Comparison of ENCODE assay signal across 14 cellular contexts in the genomic region with DNA sequence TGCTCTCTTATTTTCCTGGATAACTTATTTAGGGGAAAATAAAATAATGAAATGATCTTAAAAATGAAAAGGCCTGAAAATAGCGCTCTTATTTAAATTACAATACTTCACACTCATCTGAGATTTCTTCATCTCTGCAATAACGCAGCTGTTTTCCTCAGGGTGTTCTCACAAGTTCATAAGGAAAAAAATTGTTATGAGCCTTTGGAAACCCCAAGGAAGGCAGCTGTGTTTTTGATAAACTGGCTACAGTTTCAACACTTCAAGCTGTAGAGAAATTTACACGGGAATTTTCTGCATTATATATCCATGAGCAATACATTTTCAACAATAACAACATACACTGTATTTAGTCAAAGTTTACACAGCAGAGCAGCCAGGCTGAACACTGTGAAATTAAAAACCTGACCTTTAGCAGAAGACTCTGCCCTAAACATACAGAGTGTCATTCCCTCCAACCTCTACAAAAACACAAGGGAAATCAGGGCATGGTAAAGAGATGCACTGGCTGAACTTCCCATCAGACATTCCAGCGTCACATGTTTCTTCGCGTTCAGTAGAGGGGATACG.
DNase-seq lines count a peak whose midpoint lies in the region; TF ChIP-seq lines count a peak whose summit lies in the region.
"Had no signal": no experiment of that assay in that cellular context is flagged by ENCODE, and none has a peak within 500 bp of the region (broad histone marks: within the 10 kb centered on the region; RNA-seq: fewer than 3 reads in every experiment).

No MANE protein-coding gene starts in this region.

- no peak overlapping the region for H4K91ac ChIP-seq in trophoblast cell (ENCODE audit: low read depth, low read length)

- H3K4me2 ChIP-seq in trophoblast cell (ENCODE audit: low read length), result no peak overlapping the region

- no peaks in the 10 kb centered on the region for H3K79me2 ChIP-seq in trophoblast cell (ENCODE audit: control insufficient read depth, insufficient read depth, low read length, poor library complexity)

- H3K4me3 Mint-ChIP-seq in activated CD4-positive, alpha-beta T cell treated with anti-CD3 and anti-CD28 coated beads, Interleukin-2, amount 10 ng/mL, durations not matched to agents 7 days and 5 days, result no peak overlapping the region
- H3K4me3 Mint-ChIP-seq: CD4-positive, alpha-beta T cell had no signal

- no peak overlapping the region for H4K8ac ChIP-seq in trophoblast cell (ENCODE audit: low read depth, low read length)

- no peak overlapping the region for H2AK5ac ChIP-seq in trophoblast cell (ENCODE audit: low read length)

- H3K9me3 Mint-ChIP-seq in activated CD4-positive, alpha-beta T cell treated with anti-CD3 and anti-CD28 coated beads, Interleukin-2, amount 10 ng/mL, durations not matched to agents 7 days and 5 days, result no peaks in the 10 kb centered on the region
- H3K9me3 Mint-ChIP-seq: CD4-positive, alpha-beta T cell had no signal

- CTCF ChIA-PET in activated CD4-positive, alpha-beta T cell treated with anti-CD3 and anti-CD28 coated beads, Interleukin-2, amount 10 ng/mL, durations not matched to agents 7 days and 5 days (lab: Charles Lee), result no interaction called here

- H3K4me1 ChIP-seq in trophoblast cell (ENCODE audit: control insufficient read depth in 1 of 2, insufficient read depth in 2 of 2, low read length in 2 of 2), result no peaks in the 10 kb centered on the region
- H3K4me1 ChIP-seq: BE2C, SJSA1 had no signal

- H3K23ac ChIP-seq in trophoblast cell (ENCODE audit: low read length), result no peak overlapping the region

- no peak overlapping the region for H3K27ac Mint-ChIP-seq in activated CD4-positive, alpha-beta T cell treated with anti-CD3 and anti-CD28 coated beads, Interleukin-2, amount 10 ng/mL, durations not matched to agents 7 days and 5 days
- H3K27ac Mint-ChIP-seq: CD4-positive, alpha-beta T cell had no signal

- POLR2A ChIA-PET in activated CD4-positive, alpha-beta T cell treated with anti-CD3 and anti-CD28 coated beads, Interleukin-2, amount 10 ng/mL, durations not matched to agents 7 days and 5 days (lab: Charles Lee), result no interaction called here

- H4K12ac ChIP-seq in trophoblast cell (ENCODE audit: low read depth, low read length), result no peak overlapping the region

- H3K4me3 ChIP-seq in choroid plexus epithelial cell (ENCODE audit: low read depth, low read length), result no peak overlapping the region
- no peak overlapping the region for H3K4me3 ChIP-seq in trophoblast cell (ENCODE audit: low read depth, low read length)
- H3K4me3 ChIP-seq: SJSA1 had no signal

- H3K79me1 ChIP-seq in trophoblast cell (ENCODE audit: low read length), result no peaks in the 10 kb centered on the region

- no peak overlapping the region for H3K4ac ChIP-seq in trophoblast cell (ENCODE audit: low read depth, low read length)

- no peak overlapping the region for H3K27ac ChIP-seq in trophoblast cell (ENCODE audit: low read depth, low read length)
- H3K27ac ChIP-seq: RWPE1, SJSA1 had no signal

- no peaks in the 10 kb centered on the region for H3K27me3 ChIP-seq in trophoblast cell (ENCODE audit: insufficient read depth, low read length)
- H3K27me3 ChIP-seq: BE2C, SJSA1 had no signal

- no peaks in the 10 kb centered on the region for H3K27me3 Mint-ChIP-seq in activated CD4-positive, alpha-beta T cell treated with anti-CD3 and anti-CD28 coated beads, Interleukin-2, amount 10 ng/mL, durations not matched to agents 7 days and 5 days
- H3K27me3 Mint-ChIP-seq: CD4-positive, alpha-beta T cell had no signal

- H3K4me1 Mint-ChIP-seq in activated CD4-positive, alpha-beta T cell treated with anti-CD3 and anti-CD28 coated beads, Interleukin-2, amount 10 ng/mL, durations not matched to agents 7 days and 5 days, result no peaks in the 10 kb centered on the region

- H3K9me3 ChIP-seq in trophoblast cell (ENCODE audit: insufficient read depth, low read depth, low read length), result no peaks in the 10 kb centered on the region
- H3K9me3 ChIP-seq: BE2C, SJSA1 had no signal

- no peak overlapping the region for H3K18ac ChIP-seq in trophoblast cell (ENCODE audit: low read length)

- H3K36me3 ChIP-seq in trophoblast cell (ENCODE audit: control insufficient read depth in 1 of 2, insufficient read depth in 2 of 2, low read length in 2 of 2), result no peaks in the 10 kb centered on the region
- H3K36me3 ChIP-seq: BE2C, SJSA1 had no signal

- DNase-seq in HCEC 1CT, result peak; percentile 38
- DNase-seq in choroid plexus epithelial cell (ENCODE audit: low read depth), result peak; percentile 71
- peak; percentile 2 for DNase-seq in foreskin melanocyte
- DNase-seq in trophoblast cell, result peak; percentile 5 to 53
- no peak for DNase-seq in GDM1 (lab: John Stamatoyannopoulos, UW)
- no peak for DNase-seq in NCI-H2171 treated with DMSO at 0.1 percent for 48 hours (lab: John Stamatoyannopoulos, UW)
- no peak for DNase-seq in activated CD4-positive, alpha-beta T cell treated with anti-CD3 and anti-CD28 coated beads, Interleukin-2, amount 10 ng/mL, durations not matched to agents 7 days and 5 days
- DNase-seq: BE2C; CD4-positive, alpha-beta T cell; NCI-H187; NCI-H2171; NCI-H774 had no signal

- no peak overlapping the region for H2AFZ ChIP-seq in trophoblast cell (ENCODE audit: insufficient read depth, low read length, poor library complexity)

- no peak overlapping the region for H3K14ac ChIP-seq in trophoblast cell (ENCODE audit: low read length)

- no peak overlapping the region for H3K9ac ChIP-seq in trophoblast cell (ENCODE audit: low read length)

- no CpG with 5 or more reads among the region's 7 CpGs for WGBS in trophoblast cell (ENCODE audit: extremely low coverage, insufficient coverage, insufficient read length)

- H2BK5ac ChIP-seq in trophoblast cell (ENCODE audit: low read depth, low read length, poor library complexity), result no peak overlapping the region

- no peak for TF ChIP-seq CTCF in choroid plexus epithelial cell (conservative IDR thresholded peaks at IDR 0.05; ENCODE audit: low read depth, low read length)

- H3K36me3 Mint-ChIP-seq in activated CD4-positive, alpha-beta T cell treated with anti-CD3 and anti-CD28 coated beads, Interleukin-2, amount 10 ng/mL, durations not matched to agents 7 days and 5 days (ENCODE audit: low read depth), result no peaks in the 10 kb centered on the region

- no peak overlapping the region for H2BK12ac ChIP-seq in trophoblast cell (ENCODE audit: low read length)

- H2BK120ac ChIP-seq in trophoblast cell (ENCODE audit: insufficient read depth, low read length, poor library complexity), result no peak overlapping the region

Comparison
In these comparisons a context has a peak if more than half of its experiments do, and no peak if none do; other contexts are left out.
1. DNase-seq: peak in HCEC 1CT (single experiment), choroid plexus epithelial cell (single experiment), foreskin melanocyte (single experiment) and trophoblast cell (2 of 2); none in GDM1 (single experiment), NCI-H2171 treated with DMSO at 0.1 percent for 48 hours (single experiment) and activated CD4-positive, alpha-beta T cell treated with anti-CD3 and anti-CD28 coated beads, Interleukin-2, amount 10 ng/mL, durations not matched to agents 7 days and 5 days (single experiment).